Comparison of ENCODE assay signal across 12 cellular contexts in the genomic region with DNA sequence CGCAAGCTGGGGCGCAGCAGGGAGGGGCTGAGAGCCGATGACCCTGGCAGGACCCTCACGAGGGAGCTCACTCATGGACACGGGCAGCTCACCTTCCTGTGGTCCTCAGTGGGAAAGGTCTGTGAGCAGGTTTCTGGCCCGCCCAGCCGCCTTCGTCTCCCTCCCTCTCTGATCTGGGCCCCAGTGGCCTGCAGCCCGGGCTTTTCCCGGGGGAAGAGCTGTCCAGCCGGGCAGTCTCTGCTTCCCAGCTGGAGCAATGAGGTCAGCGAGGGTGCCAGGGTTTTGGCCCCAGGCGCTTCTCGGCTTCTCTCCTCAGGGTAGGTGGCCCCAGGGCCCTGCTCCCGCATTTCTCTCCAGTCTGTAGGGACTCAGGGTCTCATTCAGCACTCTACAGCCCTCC. TPM values are rescaled to one million over a fixed set of nuclear protein-coding genes. Genes with fewer than 3 reads are reported as not detected.
DNase-seq lines count a peak whose midpoint lies in the region; ATAC-seq and TF ChIP-seq lines count a peak whose summit lies in the region.
"Had no signal": no experiment of that assay in that cellular context is flagged by ENCODE, and none has a peak within 500 bp of the region (broad histone marks: within the 10 kb centered on the region; RNA-seq: fewer than 3 reads in every experiment).

No MANE protein-coding gene starts in this region.

- H2AFZ ChIP-seq in neuronal stem cell (ENCODE audit: low read length), result no peak overlapping the region

- no peak overlapping the region for H4K91ac ChIP-seq in neuronal stem cell (ENCODE audit: low read depth, low read length, poor library complexity)

- H3K4me2 ChIP-seq in neuronal stem cell (ENCODE audit: insufficient read depth, low read length, poor library complexity, severe bottlenecking), result no peak overlapping the region
- H3K4me2 ChIP-seq: BLaER1 treated with 17β-estradiol and CSF1 and Interleukin-3, amounts not matched to agents 10 nM and 100 nM had no signal

- ATAC-seq in Right ventricle myocardium superior (ENCODE audit: poor library complexity), result no peak
- ATAC-seq in left ventricle myocardium superior, result no peak
- no peak for ATAC-seq in GM19455 (IDR thresholded peaks at IDR 0.05; ENCODE audit: unreplicated experiment)

- peaks cover under 1 to 4% of the 10 kb centered on the region in 2 donors for H3K9me3 ChIP-seq in neuronal stem cell (replicated peaks in 1 of 2; ENCODE audit: control insufficient read depth in 2 of 2, insufficient read depth in 1 of 2, low read depth in 1 of 2, low read length in 2 of 2)
- H3K9me3 ChIP-seq: BLaER1 treated with 17β-estradiol and CSF1 and Interleukin-3, amounts not matched to agents 10 nM and 100 nM; HAP-1 had no signal

- peaks cover 0 to 4% of the 10 kb centered on the region in 2 donors for H3K4me1 ChIP-seq in neuronal stem cell (ENCODE audit: control insufficient read depth in 2 of 2, insufficient read depth in 1 of 2, low read depth in 1 of 2, low read length in 2 of 2)
- H3K4me1 ChIP-seq: BLaER1 treated with 17β-estradiol and CSF1 and Interleukin-3, amounts not matched to agents 10 nM and 100 nM; HAP-1 had no signal

- no peak for TF ChIP-seq CTCF in chondrocyte (IDR thresholded peaks at IDR 0.05)

- no peak overlapping the region for H3K9ac ChIP-seq in neuronal stem cell (ENCODE audit: low read depth, low read length, poor library complexity)
- H3K9ac ChIP-seq: BLaER1 treated with 17β-estradiol and CSF1 and Interleukin-3, amounts not matched to agents 10 nM and 100 nM had no signal

- H2BK15ac ChIP-seq in neuronal stem cell (ENCODE audit: low read length), result no peak overlapping the region

- H2BK120ac ChIP-seq in neuronal stem cell (ENCODE audit: low read depth, low read length), result no peak overlapping the region

- H2BK12ac ChIP-seq in neuronal stem cell (ENCODE audit: low read length), result no peak overlapping the region

- H3K27me3 ChIP-seq in neuronal stem cell (ENCODE audit: control insufficient read depth in 3 of 3, insufficient read depth in 3 of 3, low read depth in 1 of 3, low read length in 3 of 3), result peaks cover 0 to 43% (median 0%) of the 10 kb centered on the region in 3 experiments

- WGBS in neuronal stem cell (ENCODE audit: extremely low coverage in 2 of 2, insufficient read length in 2 of 2, insufficient replicate concordance in 1 of 2), 2 donors, result no CpG with 5 or more reads among the region's 15 CpGs

- H3K79me1 ChIP-seq in neuronal stem cell (ENCODE audit: low read depth, low read length), result peaks cover 9% of the 10 kb centered on the region

- no peaks in the 10 kb centered on the region for H3K27me3 Mint-ChIP-seq in chondrocyte (ENCODE audit: low read depth)
- H3K27me3 Mint-ChIP-seq: CD4-positive, CD25-positive, alpha-beta regulatory T cell had no signal

- no peak overlapping the region for H3K14ac ChIP-seq in neuronal stem cell (ENCODE audit: low read length)

- no peaks in the 10 kb centered on the region for H3K4me1 Mint-ChIP-seq in chondrocyte (ENCODE audit: low read depth)
- H3K4me1 Mint-ChIP-seq: CD4-positive, CD25-positive, alpha-beta regulatory T cell had no signal

- H3K23ac ChIP-seq in neuronal stem cell (ENCODE audit: low read depth, low read length, poor library complexity), result no peak overlapping the region

- no peaks in the 10 kb centered on the region for H3K9me3 Mint-ChIP-seq in chondrocyte (ENCODE audit: low read depth)
- H3K9me3 Mint-ChIP-seq: CD4-positive, CD25-positive, alpha-beta regulatory T cell had no signal

- H3K36me3 Mint-ChIP-seq in chondrocyte (ENCODE audit: low read depth), result peaks cover 15% of the 10 kb centered on the region
- H3K36me3 Mint-ChIP-seq: CD4-positive, CD25-positive, alpha-beta regulatory T cell had no signal

- intact Hi-C loops in Right ventricle myocardium superior (cut with DNase I) (no loop called here), left ventricle myocardium superior (cut with micrococcal nuclease) (no loop called here)

- peak overlapping the region; percentile 22 for H2BK5ac ChIP-seq in neuronal stem cell (ENCODE audit: low read length)

- H3K27ac Mint-ChIP-seq in chondrocyte (ENCODE audit: unreplicated experiment), result no peak overlapping the region

- H2AK5ac ChIP-seq in neuronal stem cell (ENCODE audit: low read depth, low read length), result peak overlapping the region; percentile 61

- no peak overlapping the region for H3K27ac ChIP-seq in neuronal stem cell (replicated peaks; ENCODE audit: low read length)
- H3K27ac ChIP-seq: BLaER1 treated with 17β-estradiol and CSF1 and Interleukin-3, amounts not matched to agents 10 nM and 100 nM had no signal

- no peak overlapping the region for H3K4ac ChIP-seq in neuronal stem cell (ENCODE audit: low read length)

- H3K4me3 ChIP-seq in neuronal stem cell (ENCODE audit: low read length in 2 of 2), result no peak overlapping the region
- H3K4me3 ChIP-seq: BLaER1 treated with 17β-estradiol and CSF1 and Interleukin-3, amounts not matched to agents 10 nM and 100 nM; HAP-1 had no signal

- no peaks in the 10 kb centered on the region for H3K36me3 ChIP-seq in neuronal stem cell (replicated peaks in 1 of 2; ENCODE audit: control insufficient read depth in 2 of 2, insufficient read depth in 2 of 2, low read length in 2 of 2)
- H3K36me3 ChIP-seq: BLaER1 treated with 17β-estradiol and CSF1 and Interleukin-3, amounts not matched to agents 10 nM and 100 nM; HAP-1 had no signal

- H4K8ac ChIP-seq in neuronal stem cell (ENCODE audit: low read depth, low read length), result peak overlapping the region; percentile 76

- peak; percentile 31 for DNase-seq in Right ventricle myocardium superior
- no peak for DNase-seq in left ventricle myocardium superior
- peak; percentile 75 for DNase-seq in chondrocyte (ENCODE audit: low spot score)
- DNase-seq in neuronal stem cell (ENCODE audit: low spot score), result no peak
- DNase-seq in NCI-H1417 treated with DMSO at 0.1 percent for 48 hours (lab: John Stamatoyannopoulos, UW), result no peak
- no peak for DNase-seq in NCI-H748 (lab: John Stamatoyannopoulos, UW; ENCODE audit: unreplicated experiment)
- DNase-seq: 8988T; CD4-positive, CD25-positive, alpha-beta regulatory T cell; IMR-90 had no signal

- H3K4me3 Mint-ChIP-seq in chondrocyte (ENCODE audit: unreplicated experiment), result no peak overlapping the region
- H3K4me3 Mint-ChIP-seq: CD4-positive, CD25-positive, alpha-beta regulatory T cell had no signal

- peak overlapping the region; percentile 81 for H3K18ac ChIP-seq in neuronal stem cell (ENCODE audit: low read length)

RNA-seq across cellular contexts. Expression of gene ARHGEF16, which starts 22.2 kb away (rescaled TPM):
- total RNA-seq in Right ventricle myocardium superior (0.89 TPM), left ventricle myocardium superior (1.7 TPM), chondrocyte (1.1 to 4.1 TPM (median 2.0 TPM) in 3 replicates)
- 1.5 TPM for polyA plus RNA-seq in neuronal stem cell (2013, experiment 1 of 2)
- 1.4 TPM for polyA plus RNA-seq in neuronal stem cell (2013, experiment 2 of 2)
- total RNA-seq: CD4-positive, CD25-positive, alpha-beta regulatory T cell had no signal
- polyA plus RNA-seq: CD4-positive, CD25-positive, alpha-beta regulatory T cell had no signal

Comparison
In these comparisons a context has a peak if more than half of its experiments do, and no peak if none do; other contexts are left out.
1. DNase-seq: peak in Right ventricle myocardium superior (single experiment) and chondrocyte (single experiment); none in left ventricle myocardium superior (single experiment), neuronal stem cell (single experiment), NCI-H1417 treated with DMSO at 0.1 percent for 48 hours (single experiment) and NCI-H748 (single experiment).